In the genomic region with DNA sequence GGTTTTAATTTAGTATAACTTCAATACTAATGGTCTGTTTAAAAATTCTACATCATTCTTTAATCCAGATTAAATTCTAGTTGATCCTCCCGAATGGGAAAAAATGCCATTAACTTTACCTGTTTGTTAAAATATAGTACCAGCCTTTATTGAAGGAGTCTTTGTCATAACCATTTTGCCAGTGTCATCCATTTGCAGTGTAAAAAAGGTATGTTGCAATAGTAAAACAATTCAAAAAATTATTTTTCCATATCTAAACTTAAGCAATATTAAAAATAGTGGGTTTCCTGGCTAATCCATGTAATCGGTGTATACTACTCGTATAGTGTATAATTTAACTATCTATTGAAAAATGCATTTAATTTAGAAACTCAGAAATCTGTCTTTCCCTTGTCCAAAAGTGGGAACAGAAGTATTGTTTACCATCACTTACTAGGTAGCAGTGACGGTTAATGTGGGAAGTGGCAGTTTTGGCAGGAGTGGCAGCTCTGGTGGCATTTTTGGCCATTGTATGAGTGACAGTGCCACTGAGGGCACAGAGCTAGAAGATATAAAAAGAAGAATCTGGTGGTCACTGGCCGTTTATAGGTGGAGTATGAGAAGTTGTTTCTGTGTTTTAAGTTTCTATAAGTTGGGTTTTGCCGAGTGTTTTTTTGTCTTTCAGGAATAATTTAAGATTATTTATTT, we compare ENCODE assay signal across 9 cellular contexts. TPM values are rescaled to one million over a fixed set of nuclear protein-coding genes. Genes with fewer than 3 reads are reported as not detected.
DNase-seq lines count a peak whose midpoint lies in the region; ATAC-seq and TF ChIP-seq lines count a peak whose summit lies in the region.
"Had no signal": no experiment of that assay in that cellular context is flagged by ENCODE, and none has a peak within 500 bp of the region (broad histone marks: within the 10 kb centered on the region; RNA-seq: fewer than 3 reads in every experiment).

No MANE protein-coding gene starts in this region.

- H3K4me1 ChIP-seq in CD8-positive, alpha-beta memory T cell (ENCODE audit: insufficient read depth, low read length), result peaks cover 32% of the 10 kb centered on the region
- peaks cover 14% of the 10 kb centered on the region; the same call in 1 of the 2 replicates for H3K4me1 ChIP-seq in MM.1S (ENCODE audit: low read length)
- H3K4me1 ChIP-seq in neutrophil (ENCODE audit: control insufficient read depth in 1 of 2, insufficient read depth in 1 of 2, low read depth in 1 of 2, low read length in 1 of 2), result peaks cover 63 to 73% of the 10 kb centered on the region in 2 experiments

- H3K4me1 Mint-ChIP-seq in CD8-positive, alpha-beta memory T cell, result peaks cover 48 to 67% (median 59%) of the 10 kb centered on the region in 3 donors

- CTCF ChIA-PET in CD8-positive, alpha-beta memory T cell (lab: Charles Lee), result no interaction called here

- H3F3A ChIP-seq in MM.1S (ENCODE audit: insufficient read depth, low read length), result peaks cover 6% of the 10 kb centered on the region; the same call in 1 of the 2 replicates

- H4K20me1 ChIP-seq in MM.1S (ENCODE audit: insufficient read depth, low read length), result peaks cover 7% of the 10 kb centered on the region

- H2AFZ ChIP-seq in MM.1S (ENCODE audit: low read length), result no peak overlapping the region

- H3K4me3 Mint-ChIP-seq in CD8-positive, alpha-beta memory T cell, result peak overlapping the region; percentile 98 to 100 (median 99)

- H3K27ac ChIP-seq in CD8-positive, alpha-beta memory T cell (ENCODE audit: low read depth, low read length), result no peak overlapping the region
- H3K27ac ChIP-seq in MM.1S (ENCODE audit: low read length), result no peak overlapping the region
- peak overlapping the region; percentile 98 for H3K27ac ChIP-seq in neutrophil

- no peaks in the 10 kb centered on the region for H3K9me2 ChIP-seq in MM.1S (replicated peaks; ENCODE audit: insufficient read depth, low read length)

- peak overlapping the region in 5 of 8 donors; percentile 35 to 99 (median 95) for H3K27ac Mint-ChIP-seq in CD8-positive, alpha-beta memory T cell

- no peaks in the 10 kb centered on the region for H3K9me3 Mint-ChIP-seq in CD8-positive, alpha-beta memory T cell

- H3K4me2 ChIP-seq in MM.1S (ENCODE audit: low read depth, low read length), result peak overlapping the region; percentile 67; the same call in 1 of the 2 replicates

- no peak for DNase-seq in CD8-positive, alpha-beta memory T cell
- DNase-seq in MM.1S, result no peak
- DNase-seq in choroid plexus epithelial cell (ENCODE audit: low read depth), result no peak
- no peak for DNase-seq in HPDE6-E6E7 (ENCODE audit: extremely low spot score)
- DNase-seq in omental fat pad (ENCODE audit: low spot score), result no peak
- no peak for DNase-seq in SKM-1 treated with dmso at 0.1 percent for 144 hours (lab: John Stamatoyannopoulos, UW; ENCODE audit: unreplicated experiment)
- DNase-seq in cerebellum (ENCODE audit: low spot score), result no peak

- no peaks in the 10 kb centered on the region for H3K27me3 Mint-ChIP-seq in CD8-positive, alpha-beta memory T cell

- no peaks in the 10 kb centered on the region for H3K27me3 ChIP-seq in CD8-positive, alpha-beta memory T cell (ENCODE audit: insufficient read depth, low read length, poor library complexity, severe bottlenecking)
- H3K27me3 ChIP-seq in MM.1S (replicated peaks; ENCODE audit: insufficient read depth, low read length), result no peaks in the 10 kb centered on the region
- no peaks in the 10 kb centered on the region for H3K27me3 ChIP-seq in neutrophil

- ATAC-seq in omental fat pad (ENCODE audit: low FRiP score), result no peak

- TF ChIP-seq CTCF in MM.1S (IDR thresholded peaks at IDR 0.05; ENCODE audit: low read length) (no peak), choroid plexus epithelial cell (conservative IDR thresholded peaks at IDR 0.05; ENCODE audit: low read depth, low read length) (no peak), neutrophil (IDR thresholded peaks at IDR 0.05) (no peak), omental fat pad (IDR thresholded peaks at IDR 0.05) (no peak)

- H3K9me3 ChIP-seq in CD8-positive, alpha-beta memory T cell (ENCODE audit: low read length), result no peaks in the 10 kb centered on the region
- no peaks in the 10 kb centered on the region for H3K9me3 ChIP-seq in MM.1S (replicated peaks; ENCODE audit: insufficient read depth, low read length)
- no peaks in the 10 kb centered on the region for H3K9me3 ChIP-seq in neutrophil

- POLR2A ChIA-PET in CD8-positive, alpha-beta memory T cell (lab: Charles Lee), result no interaction called here

- H3K4me3 ChIP-seq in CD8-positive, alpha-beta memory T cell (ENCODE audit: low read length), result no peak overlapping the region
- no peak overlapping the region for H3K4me3 ChIP-seq in MM.1S (ENCODE audit: low read length)
- peak overlapping the region; percentile 86 for H3K4me3 ChIP-seq in choroid plexus epithelial cell (ENCODE audit: low read depth, low read length)
- peak overlapping the region; percentile 96 to 99 for H3K4me3 ChIP-seq in neutrophil (ENCODE audit: low read depth in 1 of 2, low read length in 1 of 2)

- no peaks in the 10 kb centered on the region for H3K36me3 ChIP-seq in CD8-positive, alpha-beta memory T cell (ENCODE audit: insufficient read depth, low read length)
- no peaks in the 10 kb centered on the region for H3K36me3 ChIP-seq in MM.1S (replicated peaks; ENCODE audit: insufficient read depth, low read length)
- peaks cover 3% of the 10 kb centered on the region for H3K36me3 ChIP-seq in neutrophil

- peaks cover 73% of the 10 kb centered on the region for H3K79me2 ChIP-seq in MM.1S (ENCODE audit: low read length)

- H3K9ac ChIP-seq in MM.1S (ENCODE audit: low read length), result no peak overlapping the region

- peaks cover 0 to 12% (median 0%) of the 10 kb centered on the region in 3 donors for H3K36me3 Mint-ChIP-seq in CD8-positive, alpha-beta memory T cell

RNA-seq across cellular contexts. Expression of gene AP3S1, which starts 1.9 kb away (rescaled TPM):
- total RNA-seq in CD8-positive, alpha-beta memory T cell, result 10 to 100 TPM; 62.1 to 73.6 TPM
- polyA plus RNA-seq in CD8-positive, alpha-beta memory T cell, result 77.5 TPM
- total RNA-seq in omental fat pad (10 to 100 TPM; 59.6 to 86.9 (median 77.6) TPM), cerebellum (92.5 TPM)

RNA-seq across cellular contexts. Expression of gene ATG12, which starts 2.2 kb away (rescaled TPM):
- 10 to 100 TPM; 39.4 to 44.6 TPM for total RNA-seq in CD8-positive, alpha-beta memory T cell
- 114 TPM for polyA plus RNA-seq in CD8-positive, alpha-beta memory T cell
- 10 to 100 TPM; 40.6 to 58.8 (median 51.4) TPM for total RNA-seq in omental fat pad
- total RNA-seq in cerebellum, result 72.0 TPM

RNA-seq across cellular contexts. Expression of gene CDO1, which starts 27.1 kb away (rescaled TPM):
- total RNA-seq in CD8-positive, alpha-beta memory T cell, result under 1 TPM in 1 of 2 experiments, not detected in 1; 0.16 TPM
- not detected for polyA plus RNA-seq in CD8-positive, alpha-beta memory T cell
- total RNA-seq in omental fat pad, result 100 to 1,000 TPM; 127 to 207 (median 152) TPM
- total RNA-seq in cerebellum, result 63.2 TPM
- total RNA-seq: NCI-H460 had no signal

Comparison
In these comparisons a context has a peak if more than half of its experiments do, and no peak if none do; other contexts are left out.
1. H3K4me3 ChIP-seq: peak in choroid plexus epithelial cell (single experiment) and neutrophil (2 of 2); none in CD8-positive, alpha-beta memory T cell (single experiment) and MM.1S (single experiment).
2. RNA of gene CDO1, which starts 27.1 kb away (total RNA-seq): 127 to 207 TPM in omental fat pad and 63.2 TPM in cerebellum (single experiment); 0.16 TPM in CD8-positive, alpha-beta memory T cell; every median in the first group is over 10 times any median in the second.